In the genomic region with DNA sequence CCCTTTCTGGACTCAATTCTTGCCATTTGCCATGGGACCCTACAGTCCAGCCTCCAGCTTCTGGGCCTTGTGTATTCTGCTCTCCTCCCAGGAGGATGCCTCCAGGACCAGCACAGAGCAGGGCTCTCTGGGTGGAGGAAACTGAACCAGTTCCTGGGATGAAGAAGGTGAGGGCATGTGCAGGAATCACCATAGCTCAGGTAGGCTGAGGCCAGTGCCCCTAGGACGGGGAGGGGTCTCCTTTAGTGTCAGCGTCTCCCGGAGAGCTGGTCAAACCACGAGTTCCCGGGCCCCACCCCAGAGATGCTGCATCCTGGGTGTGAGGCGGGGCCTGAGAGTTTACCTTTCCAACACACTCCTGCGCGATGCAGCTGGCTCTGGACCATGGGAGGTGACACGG, we compare ENCODE assay signal across 22 cellular contexts.
"Had no signal": no experiment of that assay in that cellular context is flagged by ENCODE, and none has a peak within 500 bp of the region (broad histone marks: within the 10 kb centered on the region; RNA-seq: fewer than 3 reads in every experiment).

No MANE protein-coding gene starts in this region.

- DNase-seq: activated CD4-positive, alpha-beta memory T cell treated with anti-CD3 and anti-CD28 coated beads, Interleukin-2, amount 10 ng/mL, durations not matched to agents 7 days and 5 days; activated CD4-positive, alpha-beta T cell treated with anti-CD3 and anti-CD28 coated beads for 4 hours; activated CD8-positive, alpha-beta memory T cell treated with anti-CD3 and anti-CD28 coated beads, Interleukin-2, amount 50 U/mL, for 4 hours; activated gamma-delta T cell; activated T-cell treated with anti-CD3 and anti-CD28 coated beads, Interleukin-2, amount 50 U/mL, for 48 hours; amygdala; brain microvascular endothelial cell; effector memory CD4-positive, alpha-beta T cell; heart right ventricle; left lung; nucleus accumbens; right cardiac atrium; stimulated activated naive CD8-positive, alpha-beta T cell treated with anti-CD3 and anti-CD28 coated beads, Interleukin-15, Interleukin-2, amounts not matched to agents 100 U/mL and 50 U/mL, for 24 hours; T-helper 17 cell; transverse colon had no signal

- H3K9me3 ChIP-seq: gastroesophageal sphincter, heart right ventricle, left lung, prostate gland, transverse colon had no signal

- H3K4me3 ChIP-seq: gastroesophageal sphincter, heart right ventricle, left lung, prostate gland, smooth muscle cell, transverse colon had no signal

- ATAC-seq: gastroesophageal sphincter; heart right ventricle; left lung; natural killer cell treated with Interleukin-12 subunit alpha and Interleukin-12 subunit beta and Interleukin-15 and Interleukin-18, amount 100 ng/mL, for 72 hours; right cardiac atrium; stimulated activated naive CD8-positive, alpha-beta T cell treated with anti-CD3 and anti-CD28 coated beads, Interleukin-15, Interleukin-2, amounts not matched to agents 100 U/mL and 50 U/mL, for 24 hours; T-helper 17 cell had no signal

- H3K9me3 Mint-ChIP-seq: activated CD4-positive, alpha-beta memory T cell treated with anti-CD3 and anti-CD28 coated beads, Interleukin-2, amount 10 ng/mL, durations not matched to agents 7 days and 5 days; dendritic cell treated with granulocyte-macrophage colony-stimulating factor and Interleukin-4, amounts not matched to agents 40 ng/mL and 50 ng/mL, for 4 days; memory B cell; natural killer cell treated with Interleukin-12 subunit alpha and Interleukin-12 subunit beta and Interleukin-15 and Interleukin-18, amount 100 ng/mL, for 72 hours had no signal

- H3K36me3 Mint-ChIP-seq: activated naive CD8-positive, alpha-beta T cell; memory B cell; natural killer cell treated with Interleukin-12 subunit alpha and Interleukin-12 subunit beta and Interleukin-15 and Interleukin-18, amount 100 ng/mL, for 72 hours had no signal

- H3K4me3 Mint-ChIP-seq: activated CD4-positive, alpha-beta memory T cell treated with anti-CD3 and anti-CD28 coated beads, Interleukin-2, amount 10 ng/mL, durations not matched to agents 7 days and 5 days; activated naive CD8-positive, alpha-beta T cell; dendritic cell treated with granulocyte-macrophage colony-stimulating factor and Interleukin-4, amounts not matched to agents 40 ng/mL and 50 ng/mL, for 4 days; memory B cell; natural killer cell treated with Interleukin-12 subunit alpha and Interleukin-12 subunit beta and Interleukin-15 and Interleukin-18, amount 100 ng/mL, for 72 hours; T-helper 17 cell had no signal

- H3K4me1 ChIP-seq: prostate gland had no signal

- H3K36me3 ChIP-seq: brain microvascular endothelial cell, gastroesophageal sphincter, heart right ventricle, left lung, prostate gland, transverse colon had no signal

- H3K27ac Mint-ChIP-seq: activated CD4-positive, alpha-beta memory T cell treated with anti-CD3 and anti-CD28 coated beads, Interleukin-2, amount 10 ng/mL, durations not matched to agents 7 days and 5 days; activated naive CD8-positive, alpha-beta T cell; natural killer cell treated with Interleukin-12 subunit alpha and Interleukin-12 subunit beta and Interleukin-15 and Interleukin-18, amount 100 ng/mL, for 72 hours; T-helper 17 cell had no signal

- H3K27me3 ChIP-seq: brain microvascular endothelial cell, gastroesophageal sphincter had no signal

- H3K27ac ChIP-seq: brain microvascular endothelial cell, gastroesophageal sphincter, heart right ventricle, left lung, prostate gland, transverse colon had no signal
